In the genomic region with DNA sequence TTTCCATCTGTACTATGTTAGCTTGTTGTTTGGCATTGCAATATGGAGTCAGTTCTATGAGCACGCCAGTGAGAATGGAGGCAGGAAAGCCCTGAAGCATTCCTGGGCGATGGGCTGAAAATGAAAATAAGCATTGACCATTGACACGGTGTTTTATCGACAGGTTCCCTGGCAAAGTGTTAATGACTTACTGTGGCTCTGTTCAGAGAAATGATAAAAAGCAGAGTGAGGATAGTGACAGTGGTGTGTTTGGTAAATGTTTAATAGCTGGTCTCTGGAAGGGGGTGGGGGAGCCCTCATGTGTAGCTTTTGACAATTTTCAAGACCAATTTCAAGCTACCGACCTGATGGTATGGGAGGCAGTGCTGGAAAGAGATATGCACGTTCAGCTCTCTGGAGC, we compare ENCODE assay signal across 24 cellular contexts.
"Had no signal": no experiment of that assay in that cellular context is flagged by ENCODE, and none has a peak within 500 bp of the region (broad histone marks: within the 10 kb centered on the region; RNA-seq: fewer than 3 reads in every experiment).

No MANE protein-coding gene starts in this region.

- H3K27me3 Mint-ChIP-seq: activated naive CD4-positive, alpha-beta T cell treated with anti-CD3 and anti-CD28 coated beads, Interleukin-2, amount 50 U/mL, for 24 hours; memory B cell; naive B cell had no signal

- H3K4me1 Mint-ChIP-seq: activated naive CD4-positive, alpha-beta T cell treated with anti-CD3 and anti-CD28 coated beads, Interleukin-2, amount 50 U/mL, for 24 hours; immature natural killer cell; memory B cell; naive B cell; neural crest cell had no signal

- H3K9me3 Mint-ChIP-seq: activated naive CD4-positive, alpha-beta T cell treated with anti-CD3 and anti-CD28 coated beads, Interleukin-2, amount 50 U/mL, for 24 hours; neural crest cell had no signal

- H3K36me3 Mint-ChIP-seq: activated naive CD4-positive, alpha-beta T cell treated with anti-CD3 and anti-CD28 coated beads, Interleukin-2, amount 50 U/mL, for 24 hours; memory B cell; naive B cell had no signal

- H3K9me3 ChIP-seq: mucosa of descending colon, spleen, thoracic aorta, upper lobe of left lung had no signal

- DNase-seq: activated CD4-positive, alpha-beta T cell treated with anti-CD3 and anti-CD28 coated beads for 1 hour; activated CD4-positive, alpha-beta T cell treated with anti-CD3 and anti-CD28 coated beads, Interleukin-2, amount 50 U/mL, for 1 hour; activated gamma-delta T cell treated with Interleukin-2 at 50 U/mL for 16 hours; activated T-cell treated with anti-CD3 and anti-CD28 coated beads, Interleukin-2, amount 50 U/mL, for 1 hour; aorta; brain microvascular endothelial cell; caudate nucleus; dermis blood vessel endothelial cell; effector CD8-positive, alpha-beta T cell; foreskin keratinocyte; immature natural killer cell; mucosa of descending colon; naive B cell; occipital lobe; spleen; stimulated activated CD4-positive, alpha-beta T cell treated with anti-CD3 and anti-CD28 coated beads, Interleukin-4, amount 100 ng/mL, for 1 hour; stimulated activated naive CD4-positive, alpha-beta T cell; T-helper 2 cell; upper lobe of left lung; WERI-Rb-1 had no signal

- H3K4me3 Mint-ChIP-seq: activated naive CD4-positive, alpha-beta T cell treated with anti-CD3 and anti-CD28 coated beads, Interleukin-2, amount 50 U/mL, for 24 hours; immature natural killer cell; memory B cell; naive B cell; neural crest cell had no signal

- H3K4me3 ChIP-seq: mucosa of descending colon, spleen, thoracic aorta, upper lobe of left lung had no signal

- H3K27ac Mint-ChIP-seq: activated naive CD4-positive, alpha-beta T cell treated with anti-CD3 and anti-CD28 coated beads, Interleukin-2, amount 50 U/mL, for 24 hours; immature natural killer cell; memory B cell; naive B cell had no signal

- H3K4me1 ChIP-seq: foreskin keratinocyte, spleen, upper lobe of left lung had no signal

- H3K27ac ChIP-seq: brain microvascular endothelial cell, foreskin keratinocyte, spleen, thoracic aorta, upper lobe of left lung, WERI-Rb-1 had no signal

- H3K27me3 ChIP-seq: brain microvascular endothelial cell, foreskin keratinocyte, spleen, upper lobe of left lung had no signal

- H3K36me3 ChIP-seq: brain microvascular endothelial cell, spleen, thoracic aorta, upper lobe of left lung, WERI-Rb-1 had no signal
